Comparison of ENCODE assay signal across 20 cellular contexts in genomic region chr10:1413823-1414222, GRCh38.
DNase-seq lines count a peak whose midpoint lies in the region; ATAC-seq and TF ChIP-seq lines count a peak whose summit lies in the region.
"Had no signal": no experiment of that assay in that cellular context is flagged by ENCODE, and none has a peak within 500 bp of the region (broad histone marks: within the 10 kb centered on the region; RNA-seq: fewer than 3 reads in every experiment).

No MANE protein-coding gene starts in this region.

- no peaks in the 10 kb centered on the region; the same call in 1 of the 2 replicates for H3K36me3 ChIP-seq in OCI-LY1 (ENCODE audit: insufficient read depth, low read length)

- H3K9ac ChIP-seq in OCI-LY1 (ENCODE audit: low read length), result no peak overlapping the region

- no peak overlapping the region for H3K4me3 ChIP-seq in OCI-LY1 (ENCODE audit: low read depth, low read length, poor library complexity, severe bottlenecking)
- H3K4me3 ChIP-seq: A549, GM23338 had no signal

- peaks cover 34% of the 10 kb centered on the region for H3K4me1 ChIP-seq in OCI-LY1 (ENCODE audit: insufficient read depth, low read length, severe bottlenecking)
- H3K4me1 ChIP-seq: A549 had no signal

- H3F3A ChIP-seq in OCI-LY1 (ENCODE audit: insufficient read depth, low read length), result no peaks in the 10 kb centered on the region

- no peaks in the 10 kb centered on the region for H3K27me3 ChIP-seq in OCI-LY1 (ENCODE audit: insufficient read depth, low read length)

- no peaks in the 10 kb centered on the region for H3K79me2 ChIP-seq in OCI-LY1 (ENCODE audit: insufficient read depth, low read length)

- H2AFZ ChIP-seq in OCI-LY1 (ENCODE audit: low read length), result no peak overlapping the region
- H2AFZ ChIP-seq: GM23338 had no signal

- no peaks in the 10 kb centered on the region for H3K9me3 ChIP-seq in OCI-LY1 (ENCODE audit: low read length)
- H3K9me3 ChIP-seq: A549 had no signal

- no peak overlapping the region for H3K4me2 ChIP-seq in OCI-LY1 (ENCODE audit: low read length)
- H3K4me2 ChIP-seq: A549, GM23338 had no signal

- TF ChIP-seq CTCF in OCI-LY1 (IDR thresholded peaks at IDR 0.05; ENCODE audit: low read length), result no peak

- peak; percentile 1 for DNase-seq in activated CD8-positive, alpha-beta memory T cell treated with anti-CD3 and anti-CD28 coated beads for 24 hours
- DNase-seq in activated CD8-positive, alpha-beta memory T cell treated with anti-CD3 and anti-CD28 coated beads, Interleukin-2, amount 50 U/mL, for 4 hours, result no peak
- peak; percentile 34 for DNase-seq in islet precursor cell
- no peak for DNase-seq in cortex of kidney (lab: John Stamatoyannopoulos, UW)
- DNase-seq: AML-193; C1 segment of cervical spinal cord; CD4-positive, CD25-positive, alpha-beta regulatory T cell; CD8-positive, alpha-beta memory T cell; COR-L47; GDM1; H7; HFFc6 had no signal

- no peaks in the 10 kb centered on the region for H3K9me2 ChIP-seq in OCI-LY1 (ENCODE audit: low read depth, low read length)

- ATAC-seq in HG03439 (IDR thresholded peaks at IDR 0.05; ENCODE audit: unreplicated experiment) (no peak), GM21737 (IDR thresholded peaks at IDR 0.05; ENCODE audit: unreplicated experiment) (no peak)
- ATAC-seq: A549, GM23338, HCT116 had no signal

- no peaks in the 10 kb centered on the region for H4K20me1 ChIP-seq in OCI-LY1 (ENCODE audit: insufficient read depth, low read length)

- H3K27ac ChIP-seq in OCI-LY1 (ENCODE audit: low read depth, low read length, poor library complexity, severe bottlenecking), result peak overlapping the region; percentile 82
- H3K27ac ChIP-seq: 22Rv1, A549, HL-60 had no signal

Comparison
In these comparisons a context has a peak if more than half of its experiments do, and no peak if none do; other contexts are left out.
1. DNase-seq: peak in activated CD8-positive, alpha-beta memory T cell treated with anti-CD3 and anti-CD28 coated beads for 24 hours (single experiment) and islet precursor cell (single experiment); none in activated CD8-positive, alpha-beta memory T cell treated with anti-CD3 and anti-CD28 coated beads, Interleukin-2, amount 50 U/mL, for 4 hours (single experiment) and cortex of kidney (single experiment).